ENCODE assay signal across 18 cellular contexts in genomic region chr3:31620656-31621055, GRCh38.
A peak's percentile ranks its signal among the peaks of the same experiment; 100 is the strongest.
DNase-seq lines count a peak whose midpoint lies in the region; ATAC-seq and TF ChIP-seq lines count a peak whose summit lies in the region.
"Had no signal": no experiment of that assay in that cellular context is flagged by ENCODE, and none has a peak within 500 bp of the region (broad histone marks: within the 10 kb centered on the region; RNA-seq: fewer than 3 reads in every experiment).

No MANE protein-coding gene starts in this region.

- H4K20me1 ChIP-seq in PC-3 (ENCODE audit: low read length) (no peaks in the 10 kb centered on the region), smooth muscle cell (ENCODE audit: low read depth) (no peaks in the 10 kb centered on the region)

- H3F3A ChIP-seq in PC-3 (ENCODE audit: low read length, unreplicated experiment): peaks cover 4% of the 10 kb centered on the region
- H3F3A ChIP-seq in smooth muscle cell (ENCODE audit: low read depth): no peaks in the 10 kb centered on the region

- H3K4me3 Mint-ChIP-seq in activated naive CD4-positive, alpha-beta T cell treated with anti-CD3 and anti-CD28 coated beads for 36 hours: no peak overlapping the region
- H3K4me3 Mint-ChIP-seq: brain; CD8-positive, alpha-beta memory T cell; dendritic cell treated with granulocyte-macrophage colony-stimulating factor and Interleukin-4, amounts not matched to agents 40 ng/mL and 50 ng/mL, for 4 days had no signal

- H3K27ac ChIP-seq in PC-3 (ENCODE audit: low read length): no peak overlapping the region
- peak overlapping the region; percentile 54 for H3K27ac ChIP-seq in smooth muscle cell (ENCODE audit: low read depth)
- H3K27ac ChIP-seq in adrenal gland: no peak overlapping the region
- H3K27ac ChIP-seq: heart left ventricle, SJCRH30 had no signal

- H3K4me3 ChIP-seq in PC-3 (ENCODE audit: low read length) (no peak overlapping the region), smooth muscle cell (no peak overlapping the region), adrenal gland (no peak overlapping the region)
- H3K4me3 ChIP-seq: heart left ventricle, SJCRH30 had no signal

- no peaks in the 10 kb centered on the region for H3K9me3 Mint-ChIP-seq in activated naive CD4-positive, alpha-beta T cell treated with anti-CD3 and anti-CD28 coated beads for 36 hours
- H3K9me3 Mint-ChIP-seq: brain; CD8-positive, alpha-beta memory T cell; dendritic cell treated with granulocyte-macrophage colony-stimulating factor and Interleukin-4, amounts not matched to agents 40 ng/mL and 50 ng/mL, for 4 days had no signal

- 65% methylated on average over 1 of the region's 1 CpG for WGBS in smooth muscle cell (ENCODE audit: low lambda C conversion rate)
- 93 to 98% (median 96%) methylated on average over 1 of the region's 1 CpG for WGBS in adrenal gland, 4 donors

- H3K9ac ChIP-seq in PC-3 (ENCODE audit: low read length) (no peak overlapping the region), smooth muscle cell (ENCODE audit: low read depth) (no peak overlapping the region)

- BruUV-seq in PC-3 (replicated peaks; lab: Mats Ljungman, UMichigan): no TSS peak

- no peak for TF ChIP-seq POLR2A in adrenal gland (IDR thresholded peaks at IDR 0.05)

- peaks cover 44% of the 10 kb centered on the region for H3K36me3 ChIP-seq in PC-3 (ENCODE audit: low read depth, low read length)
- no peaks in the 10 kb centered on the region for H3K36me3 ChIP-seq in smooth muscle cell (ENCODE audit: low read depth)
- peaks cover 0 to 24% of the 10 kb centered on the region in 2 donors for H3K36me3 ChIP-seq in adrenal gland (replicated peaks in 1 of 2)
- H3K36me3 ChIP-seq: SJCRH30 had no signal

- peak; percentile 53 for ATAC-seq in GM21825 (IDR thresholded peaks at IDR 0.05; ENCODE audit: unreplicated experiment)
- peak; percentile 69 for ATAC-seq in PC-3
- ATAC-seq: heart left ventricle had no signal

- 0 out of 2 replicates have a peak, but pooled peaks cover 5% of the 10 kb centered on the region for H3K4me1 ChIP-seq in PC-3 (ENCODE audit: insufficient read depth, low read length)
- peaks cover 13% of the 10 kb centered on the region for H3K4me1 ChIP-seq in smooth muscle cell (ENCODE audit: low read depth)
- H3K4me1 ChIP-seq in adrenal gland (replicated peaks in 1 of 2): peaks cover 0 to 11% of the 10 kb centered on the region in 2 donors
- H3K4me1 ChIP-seq: SJCRH30 had no signal

- H3K27ac Mint-ChIP-seq in activated naive CD4-positive, alpha-beta T cell treated with anti-CD3 and anti-CD28 coated beads for 36 hours: peak overlapping the region; percentile 46
- H3K27ac Mint-ChIP-seq: brain; dendritic cell treated with granulocyte-macrophage colony-stimulating factor and Interleukin-4, amounts not matched to agents 40 ng/mL and 50 ng/mL, for 4 days had no signal

- H3K9me2 ChIP-seq in PC-3 (replicated peaks; ENCODE audit: low read length): no peaks in the 10 kb centered on the region

- no peak for DNase-seq in activated naive CD4-positive, alpha-beta T cell treated with anti-CD3 and anti-CD28 coated beads for 36 hours
- no peak for DNase-seq in activated naive CD4-positive, alpha-beta T cell treated with anti-CD3 and anti-CD28 coated beads, Interleukin-2, amount 50 U/mL, for 16 hours
- DNase-seq in PC-3 (peak; percentile 21), smooth muscle cell (lab: John Stamatoyannopoulos, UW; ENCODE audit: unreplicated experiment) (no peak), adrenal gland (no peak), NCI-H774 (lab: John Stamatoyannopoulos, UW) (no peak)
- no peak for DNase-seq in effector CD8-positive, alpha-beta T cell (lab: John Stamatoyannopoulos, UW)
- DNase-seq: CD8-positive, alpha-beta memory T cell; heart left ventricle; mesendoderm; MV-4-11; NCI-H2171 treated with DMSO at 0.1 percent for 48 hours; SJCRH30; substantia nigra; T-helper 9 cell had no signal

- peaks cover 36% of the 10 kb centered on the region for H3K36me3 Mint-ChIP-seq in activated naive CD4-positive, alpha-beta T cell treated with anti-CD3 and anti-CD28 coated beads for 36 hours (ENCODE audit: low read depth)

- H3K79me2 ChIP-seq in PC-3 (ENCODE audit: low read length) (no peaks in the 10 kb centered on the region), smooth muscle cell (ENCODE audit: low read depth) (no peaks in the 10 kb centered on the region)

- H3K27me3 Mint-ChIP-seq in activated naive CD4-positive, alpha-beta T cell treated with anti-CD3 and anti-CD28 coated beads for 36 hours (ENCODE audit: low read depth): no peaks in the 10 kb centered on the region
- H3K27me3 Mint-ChIP-seq: brain; CD8-positive, alpha-beta memory T cell; dendritic cell treated with granulocyte-macrophage colony-stimulating factor and Interleukin-4, amounts not matched to agents 40 ng/mL and 50 ng/mL, for 4 days had no signal

- CTCF ChIA-PET in activated naive CD4-positive, alpha-beta T cell treated with anti-CD3 and anti-CD28 coated beads for 36 hours (lab: Charles Lee): no interaction called here
- CTCF ChIA-PET in PC-3 (lab: Charles Lee): no interaction called here

- POLR2A ChIA-PET in PC-3 (lab: Charles Lee; ENCODE audit: unreplicated experiment): no interaction called here

- no peak overlapping the region for H2AFZ ChIP-seq in PC-3 (ENCODE audit: low read length)
- H2AFZ ChIP-seq in smooth muscle cell (ENCODE audit: low read depth): no peak overlapping the region

- no peak overlapping the region for H3K4me2 ChIP-seq in PC-3 (ENCODE audit: low read length)
- peak overlapping the region; percentile 36 for H3K4me2 ChIP-seq in smooth muscle cell

- H3K9me3 ChIP-seq in PC-3 (ENCODE audit: low read length) (no peaks in the 10 kb centered on the region), smooth muscle cell (replicated peaks; ENCODE audit: low read depth) (no peaks in the 10 kb centered on the region), adrenal gland (replicated peaks in 1 of 3) (no peaks in the 10 kb centered on the region)
- H3K9me3 ChIP-seq: heart left ventricle, SJCRH30 had no signal

- intact Hi-C loops in activated naive CD4-positive, alpha-beta T cell treated with anti-CD3 and anti-CD28 coated beads for 36 hours (cut with micrococcal nuclease): loop anchor here (2.0 kb wide), 1 partner anchor 14 kb away; no protein-coding TSS in a partner anchor
- intact Hi-C loops in PC-3 (cut with micrococcal nuclease) (loop anchor here (2.0 kb wide), 1 partner anchor 14 kb away; no protein-coding TSS in a partner anchor), adrenal gland (cut with DNase I) (no loop called here)

- TF ChIP-seq CTCF in PC-3 (conservative IDR thresholded peaks at IDR 0.05; ENCODE audit: low read depth, low read length): no peak
- TF ChIP-seq CTCF in smooth muscle cell (IDR thresholded peaks at IDR 0.05; ENCODE audit: borderline replicate concordance, insufficient read depth, poor library complexity, severe bottlenecking): no peak
- no peak for TF ChIP-seq CTCF in adrenal gland (IDR thresholded peaks at IDR 0.05)

- H3K4me1 Mint-ChIP-seq in activated naive CD4-positive, alpha-beta T cell treated with anti-CD3 and anti-CD28 coated beads for 36 hours (ENCODE audit: low read depth): peaks cover 22% of the 10 kb centered on the region

- H3K27me3 ChIP-seq in PC-3 (ENCODE audit: low read length) (no peaks in the 10 kb centered on the region), smooth muscle cell (ENCODE audit: low read depth) (no peaks in the 10 kb centered on the region), adrenal gland (no peaks in the 10 kb centered on the region)
- H3K27me3 ChIP-seq: heart left ventricle, SJCRH30 had no signal

Comparison
In these comparisons a context has a peak if more than half of its experiments do, and no peak if none do; other contexts are left out.
1. intact Hi-C loops: an anchor here in activated naive CD4-positive, alpha-beta T cell treated with anti-CD3 and anti-CD28 coated beads for 36 hours (2.0 kb wide) and PC-3 (2.0 kb wide); none called in adrenal gland.